In the genomic region with DNA sequence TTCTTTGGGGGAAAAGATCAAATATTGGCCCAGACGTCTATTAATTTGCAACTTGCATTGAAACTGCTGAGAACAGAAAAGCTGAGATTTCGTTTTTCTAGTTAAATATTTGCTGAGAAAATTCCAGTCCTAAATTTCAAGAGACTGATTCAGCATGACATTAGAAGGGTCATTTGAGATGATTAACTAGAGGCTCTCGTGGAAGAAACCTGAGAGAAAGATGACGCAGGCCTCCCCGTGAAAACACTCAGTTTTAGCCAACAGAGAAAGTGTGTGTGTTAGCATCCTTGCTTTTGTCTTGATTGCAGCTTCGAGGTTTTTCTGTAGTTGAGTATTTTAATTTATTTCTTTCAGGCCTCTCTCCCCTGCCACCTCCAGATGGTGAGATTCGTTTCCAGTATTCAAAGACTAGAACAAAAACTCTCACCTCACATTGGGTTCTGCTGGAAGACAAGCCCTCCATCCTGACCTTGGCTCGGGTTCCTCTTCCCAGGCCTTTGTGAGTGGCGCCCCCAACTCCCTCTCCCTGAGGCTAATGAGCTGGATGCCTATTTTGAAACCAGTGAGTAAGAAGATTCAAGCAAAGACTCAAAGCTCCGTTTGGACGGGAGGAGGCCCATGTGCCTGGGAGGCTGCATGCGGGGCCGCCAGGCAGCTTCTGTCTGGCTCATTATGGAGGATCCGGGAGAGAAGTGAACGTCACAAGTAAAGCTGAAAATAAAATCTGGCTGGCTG, we compare ENCODE assay signal across 1 cellular context.
TF ChIP-seq lines count a peak whose summit lies in the region.

No MANE protein-coding gene starts in this region.

TF ChIP-seq in WTC11, 78 proteins besides CTCF, POLR2A, EP300 and RAD21 (continued from another document):
- TF ChIP-seq ZNF532 (CRISPR knock-in tag; IDR thresholded peaks at IDR 0.05; ENCODE audit: borderline replicate concordance), result no peak
- TF ChIP-seq, protein P1, sequence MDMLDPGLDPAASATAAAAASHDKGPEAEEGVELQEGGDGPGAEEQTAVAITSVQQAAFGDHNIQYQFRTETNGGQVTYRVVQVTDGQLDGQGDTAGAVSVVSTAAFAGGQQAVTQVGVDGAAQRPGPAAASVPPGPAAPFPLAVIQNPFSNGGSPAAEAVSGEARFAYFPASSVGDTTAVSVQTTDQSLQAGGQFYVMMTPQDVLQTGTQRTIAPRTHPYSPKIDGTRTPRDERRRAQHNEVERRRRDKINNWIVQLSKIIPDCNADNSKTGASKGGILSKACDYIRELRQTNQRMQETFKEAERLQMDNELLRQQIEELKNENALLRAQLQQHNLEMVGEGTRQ (CRISPR knock-in tag; IDR thresholded peaks at IDR 0.05), result no peak
TF ChIP-seq in WTC11: peak in this region for 0.
